Comparison of ENCODE assay signal across 8 cellular contexts in the genomic region with DNA sequence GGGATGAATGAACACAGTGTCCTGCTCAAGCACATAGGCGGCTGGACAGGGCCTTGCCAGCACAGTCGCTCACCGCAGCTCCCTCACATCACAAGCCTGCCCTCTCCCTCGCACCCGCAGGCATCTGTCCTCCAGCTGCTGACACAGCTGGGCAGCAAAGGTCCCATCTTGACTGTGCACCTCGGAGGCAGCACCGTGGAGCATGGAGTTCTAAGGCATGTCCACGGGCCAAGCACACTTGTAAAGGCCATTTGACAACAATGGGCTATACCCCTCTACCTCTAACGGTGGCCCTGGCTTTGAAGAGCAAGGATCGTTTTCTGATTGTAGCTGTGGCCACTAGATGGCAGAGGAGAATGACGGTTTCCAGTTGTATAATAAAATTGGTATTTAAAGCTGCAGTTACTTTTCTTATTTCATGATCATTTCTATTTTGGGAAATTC.
DNase-seq lines count a peak whose midpoint lies in the region; ATAC-seq and TF ChIP-seq lines count a peak whose summit lies in the region.

No MANE protein-coding gene starts in this region.

- peaks cover 4% of the 10 kb centered on the region for H3K4me1 ChIP-seq in KMS-11 (ENCODE audit: low read depth, poor library complexity, severe bottlenecking)

- H3K9me3 Mint-ChIP-seq in stimulated activated naive B cell treated with anti-CD40 and anti-IgM and Interleukin-4, amounts not matched to agents 10 μg/mL and 1 μg/mL and 100 μg/mL, for 72 hours = no peaks in the 10 kb centered on the region

- no peaks in the 10 kb centered on the region for H3K36me3 ChIP-seq in KMS-11 (ENCODE audit: insufficient read depth)

- H3K27ac ChIP-seq in KMS-11 = no peak overlapping the region

- H4K20me1 ChIP-seq in KMS-11 (ENCODE audit: insufficient read depth) = no peaks in the 10 kb centered on the region

- H3K4me3 Mint-ChIP-seq in stimulated activated naive B cell treated with anti-CD40 and anti-IgM and Interleukin-4, amounts not matched to agents 10 μg/mL and 1 μg/mL and 100 μg/mL, for 72 hours = no peak overlapping the region

- H3K36me3 Mint-ChIP-seq in stimulated activated naive B cell treated with anti-CD40 and anti-IgM and Interleukin-4, amounts not matched to agents 10 μg/mL and 1 μg/mL and 100 μg/mL, for 72 hours = peaks cover 4 to 5% of the 10 kb centered on the region in 2 donors

- no peak overlapping the region for H3K9ac ChIP-seq in KMS-11

- peak; percentile 50 to 52 for ATAC-seq in stimulated activated naive B cell treated with anti-CD40 and anti-IgM and Interleukin-4, amounts not matched to agents 10 μg/mL and 1 μg/mL and 100 μg/mL, for 72 hours (replicated peaks)

- H3K4me1 Mint-ChIP-seq in stimulated activated naive B cell treated with anti-CD40 and anti-IgM and Interleukin-4, amounts not matched to agents 10 μg/mL and 1 μg/mL and 100 μg/mL, for 72 hours = peaks cover 7 to 12% of the 10 kb centered on the region in 2 donors

- H3K4me3 ChIP-seq in KMS-11 (IDR thresholded peaks at IDR 0.05; ENCODE audit: insufficient read depth, low read depth, low read length) = no peak overlapping the region

- DNase-seq in activated CD4-positive, alpha-beta T cell treated with anti-CD3 and anti-CD28 coated beads for 48 hours = peak; percentile 23
- no peak for DNase-seq in activated CD4-positive, alpha-beta T cell treated with anti-CD3 and anti-CD28 coated beads for 1 hour
- DNase-seq in amygdala (lab: John Stamatoyannopoulos, UW) = peak in 48 of 56 donors; percentile 0 to 66 (median 14)
- DNase-seq in hepatic stellate cell (ENCODE audit: low spot score) = peak; percentile 32
- no peak for DNase-seq in stimulated activated naive B cell treated with anti-CD40 and anti-IgM and Interleukin-4, amounts not matched to agents 10 μg/mL and 1 μg/mL and 100 μg/mL, for 72 hours
- no peak for DNase-seq in amniotic stem cell (lab: John Stamatoyannopoulos, UW)
- DNase-seq in HPDE6-E6E7 (ENCODE audit: extremely low spot score) = no peak

- H3K79me2 ChIP-seq in KMS-11 (ENCODE audit: insufficient read depth, low read depth) = no peaks in the 10 kb centered on the region

- H3K27me3 Mint-ChIP-seq in stimulated activated naive B cell treated with anti-CD40 and anti-IgM and Interleukin-4, amounts not matched to agents 10 μg/mL and 1 μg/mL and 100 μg/mL, for 72 hours = peaks cover 0 to 17% of the 10 kb centered on the region in 2 donors

- no peak overlapping the region for H3K4me2 ChIP-seq in KMS-11

- H2AFZ ChIP-seq in KMS-11 (ENCODE audit: low read depth) = no peak overlapping the region

- TF ChIP-seq CTCF in KMS-11 (conservative IDR thresholded peaks at IDR 0.05; ENCODE audit: low read depth, low read length) = peak; percentile 62

- H3K27ac Mint-ChIP-seq in stimulated activated naive B cell treated with anti-CD40 and anti-IgM and Interleukin-4, amounts not matched to agents 10 μg/mL and 1 μg/mL and 100 μg/mL, for 72 hours = no peak overlapping the region

- no peaks in the 10 kb centered on the region for H3K27me3 ChIP-seq in KMS-11 (ENCODE audit: insufficient read depth, low read depth)

Comparison
In these comparisons a context has a peak if more than half of its experiments do, and no peak if none do; other contexts are left out.
1. DNase-seq: peak in activated CD4-positive, alpha-beta T cell treated with anti-CD3 and anti-CD28 coated beads for 48 hours (single experiment), amygdala (48 of 56) and hepatic stellate cell (single experiment); none in activated CD4-positive, alpha-beta T cell treated with anti-CD3 and anti-CD28 coated beads for 1 hour (single experiment), stimulated activated naive B cell treated with anti-CD40 and anti-IgM and Interleukin-4, amounts not matched to agents 10 μg/mL and 1 μg/mL and 100 μg/mL, for 72 hours (single experiment), amniotic stem cell (single experiment) and HPDE6-E6E7 (single experiment).